ENCODE assay signal across 11 cellular contexts in genomic region chr20:48350291-48350988, GRCh38.
DNase-seq lines count a peak whose midpoint lies in the region; ATAC-seq and TF ChIP-seq lines count a peak whose summit lies in the region.
"Had no signal": no experiment of that assay in that cellular context is flagged by ENCODE, and none has a peak within 500 bp of the region (broad histone marks: within the 10 kb centered on the region; RNA-seq: fewer than 3 reads in every experiment).

No MANE protein-coding gene starts in this region.

- no peak overlapping the region for H3K27ac Mint-ChIP-seq in stimulated activated naive B cell treated with anti-CD40 and anti-IgM and Interleukin-4, amounts not matched to agents 10 μg/mL and 1 μg/mL and 100 μg/mL, for 72 hours
- H3K27ac Mint-ChIP-seq: CD14-positive monocyte had no signal

- peaks cover 17 to 26% of the 10 kb centered on the region in 2 donors for H3K27me3 Mint-ChIP-seq in stimulated activated naive B cell treated with anti-CD40 and anti-IgM and Interleukin-4, amounts not matched to agents 10 μg/mL and 1 μg/mL and 100 μg/mL, for 72 hours

- no peak overlapping the region for H3K9ac ChIP-seq in SK-N-SH

- no peaks in the 10 kb centered on the region for H4K20me1 ChIP-seq in SK-N-SH (ENCODE audit: insufficient read depth)

- CTCF ChIA-PET in SK-N-SH (lab: Yijun Ruan, JAX), result interaction anchor here (0.7 to 1.3 kb wide), 3 partner anchors 19 to 30 kb away, joined by 3 to 4 read pairs (median 3); no protein-coding TSS in a partner anchor

- WGBS in SK-N-SH (ENCODE audit: low lambda C conversion rate), result 52% methylated on average over 5 of the region's 5 CpGs

- H3K36me3 ChIP-seq in SK-N-SH (replicated peaks in 1 of 2; ENCODE audit: control insufficient read depth in 1 of 2, insufficient read depth in 2 of 2, low read length in 1 of 2), result no peaks in the 10 kb centered on the region
- H3K36me3 ChIP-seq: breast epithelium, neutrophil had no signal

- ATAC-seq in SK-N-SH treated with all-trans-retinoic acid at 6 μM for 48 hours, result no peak
- peak; percentile 45 to 57 for ATAC-seq in stimulated activated naive B cell treated with anti-CD40 and anti-IgM and Interleukin-4, amounts not matched to agents 10 μg/mL and 1 μg/mL and 100 μg/mL, for 72 hours (replicated peaks)
- no peak for ATAC-seq in left colon

- no peak overlapping the region for H3K4me3 Mint-ChIP-seq in stimulated activated naive B cell treated with anti-CD40 and anti-IgM and Interleukin-4, amounts not matched to agents 10 μg/mL and 1 μg/mL and 100 μg/mL, for 72 hours

- intact Hi-C loops in left colon (cut with DNase I, micrococcal nuclease), result no loop called here

- no peak for TF ChIP-seq RAD21 in SK-N-SH (IDR thresholded peaks at IDR 0.05; ENCODE audit: low read length)

- H3K4me2 ChIP-seq in SK-N-SH, result no peak overlapping the region

- H3K79me2 ChIP-seq in SK-N-SH (ENCODE audit: insufficient read depth), result no peaks in the 10 kb centered on the region

- no peaks in the 10 kb centered on the region for H3K9me2 ChIP-seq in SK-N-SH

- H3K9me3 Mint-ChIP-seq in stimulated activated naive B cell treated with anti-CD40 and anti-IgM and Interleukin-4, amounts not matched to agents 10 μg/mL and 1 μg/mL and 100 μg/mL, for 72 hours, result peaks cover 0 to 3% of the 10 kb centered on the region in 2 donors

- peak; percentile 56 for DNase-seq in SK-N-SH
- DNase-seq in NCI-H2196 treated with DMSO at 0.1 percent for 48 hours (lab: John Stamatoyannopoulos, UW; ENCODE audit: unreplicated experiment), result peak; percentile 6
- DNase-seq in epithelial cell of proximal tubule (ENCODE audit: low read depth), result no peak
- DNase-seq in stimulated activated naive B cell treated with anti-CD40 and anti-IgM and Interleukin-4, amounts not matched to agents 10 μg/mL and 1 μg/mL and 100 μg/mL, for 72 hours, result no peak
- DNase-seq in GM03348 (ENCODE audit: low spot score), result no peak
- DNase-seq in left colon, result no peak
- no peak for DNase-seq in NCI-H510A treated with DMSO at 0.1 percent for 48 hours (lab: John Stamatoyannopoulos, UW)

- no peak overlapping the region for H2AFZ ChIP-seq in SK-N-SH (ENCODE audit: low read depth)

- TF ChIP-seq CTCF in SK-N-SH (IDR thresholded peaks at IDR 0.05) (peak; percentile 32; the same call in 1 of the 2 replicates), epithelial cell of proximal tubule (conservative IDR thresholded peaks at IDR 0.05; ENCODE audit: low read depth, low read length) (peak; percentile 48)

- no peaks in the 10 kb centered on the region; the same call in 1 of the 2 replicates for H3K27me3 ChIP-seq in SK-N-SH (ENCODE audit: insufficient read depth)
- H3K27me3 ChIP-seq: breast epithelium had no signal

- no peak overlapping the region for H3K27ac ChIP-seq in SK-N-SH (ENCODE audit: low read depth in 2 of 2, low read length in 1 of 2)
- H3K27ac ChIP-seq: breast epithelium, neutrophil had no signal

- no peaks in the 10 kb centered on the region for H3K9me3 ChIP-seq in SK-N-SH
- H3K9me3 ChIP-seq: breast epithelium, neutrophil had no signal

- no peaks in the 10 kb centered on the region for H3F3A ChIP-seq in SK-N-SH (replicated peaks; ENCODE audit: insufficient read depth)

- no peak for TF ChIP-seq EP300 in SK-N-SH (IDR thresholded peaks at IDR 0.05; ENCODE audit: borderline replicate concordance in 1 of 2, low read depth in 1 of 2, low read length in 1 of 2)

- no peaks in the 10 kb centered on the region for H3K4me1 Mint-ChIP-seq in stimulated activated naive B cell treated with anti-CD40 and anti-IgM and Interleukin-4, amounts not matched to agents 10 μg/mL and 1 μg/mL and 100 μg/mL, for 72 hours
- H3K4me1 Mint-ChIP-seq: CD14-positive monocyte had no signal

- no peaks in the 10 kb centered on the region; a peak in 1 of 4 replicates for H3K4me1 ChIP-seq in SK-N-SH (ENCODE audit: control insufficient read depth in 1 of 2, insufficient read depth in 2 of 2, low read depth in 1 of 2, low read length in 1 of 2)
- H3K4me1 ChIP-seq: breast epithelium had no signal

- no peaks in the 10 kb centered on the region for H3K36me3 Mint-ChIP-seq in stimulated activated naive B cell treated with anti-CD40 and anti-IgM and Interleukin-4, amounts not matched to agents 10 μg/mL and 1 μg/mL and 100 μg/mL, for 72 hours
- H3K36me3 Mint-ChIP-seq: CD14-positive monocyte had no signal

- H3K4me3 ChIP-seq in SK-N-SH (ENCODE audit: low read depth in 2 of 2, low read length in 1 of 2) (no peak overlapping the region; a peak in 1 of 4 replicates), epithelial cell of proximal tubule (ENCODE audit: low read depth, low read length) (no peak overlapping the region)
- H3K4me3 ChIP-seq: breast epithelium had no signal

- POLR2A ChIA-PET in SK-N-SH (lab: Yijun Ruan, JAX), result no interaction called here

TF ChIP-seq in SK-N-SH, 30 proteins besides CTCF, POLR2A, EP300 and RAD21 (continues in another document):
- TF ChIP-seq POLR2AphosphoS5 (IDR thresholded peaks at IDR 0.05; ENCODE audit: low read depth, low read length) (no peak), ZBTB33 (IDR thresholded peaks at IDR 0.05; ENCODE audit: borderline replicate concordance, low read depth) (no peak), MEF2A (IDR thresholded peaks at IDR 0.05; ENCODE audit: borderline replicate concordance, low read depth) (no peak), NRF1 (IDR thresholded peaks at IDR 0.05; ENCODE audit: low read depth, low read length) (no peak)

TF ChIP-seq in SK-N-SH treated with all-trans-retinoic acid at 6 μM for 48 hours, 23 proteins besides CTCF, POLR2A, EP300 and RAD21:
- TF ChIP-seq TOX (CRISPR knock-in tag; IDR thresholded peaks at IDR 0.05; ENCODE audit: borderline replicate concordance) (no peak), PATZ1 (CRISPR knock-in tag; IDR thresholded peaks at IDR 0.05; ENCODE audit: borderline replicate concordance) (no peak), TCF4 (CRISPR knock-in tag; IDR thresholded peaks at IDR 0.05; ENCODE audit: borderline replicate concordance) (no peak), ZNF8 (CRISPR knock-in tag; IDR thresholded peaks at IDR 0.05) (no peak), ZC3H10 (CRISPR knock-in tag; IDR thresholded peaks at IDR 0.05) (no peak), GLIS3 (CRISPR knock-in tag; IDR thresholded peaks at IDR 0.05) (no peak), BACH2 (CRISPR knock-in tag; IDR thresholded peaks at IDR 0.05; ENCODE audit: borderline replicate concordance) (no peak), CSDC2 (CRISPR knock-in tag; IDR thresholded peaks at IDR 0.05) (no peak), TSHZ2 (CRISPR knock-in tag; IDR thresholded peaks at IDR 0.05) (no peak), CREB5 (CRISPR knock-in tag; IDR thresholded peaks at IDR 0.05; ENCODE audit: low read depth) (no peak), ZFP30 (CRISPR knock-in tag; IDR thresholded peaks at IDR 0.05) (no peak)

Comparison
In these comparisons a context has a peak if more than half of its experiments do, and no peak if none do; other contexts are left out.
1. DNase-seq: peak in SK-N-SH (single experiment) and NCI-H2196 treated with DMSO at 0.1 percent for 48 hours (single experiment); none in epithelial cell of proximal tubule (single experiment), stimulated activated naive B cell treated with anti-CD40 and anti-IgM and Interleukin-4, amounts not matched to agents 10 μg/mL and 1 μg/mL and 100 μg/mL, for 72 hours (single experiment), GM03348 (single experiment), left colon (0 of 2) and NCI-H510A treated with DMSO at 0.1 percent for 48 hours (single experiment).
2. ATAC-seq: peak in stimulated activated naive B cell treated with anti-CD40 and anti-IgM and Interleukin-4, amounts not matched to agents 10 μg/mL and 1 μg/mL and 100 μg/mL, for 72 hours (2 of 2); none in SK-N-SH treated with all-trans-retinoic acid at 6 μM for 48 hours (single experiment) and left colon (single experiment).